ENCODE assay signal across 26 cellular contexts in the genomic region with DNA sequence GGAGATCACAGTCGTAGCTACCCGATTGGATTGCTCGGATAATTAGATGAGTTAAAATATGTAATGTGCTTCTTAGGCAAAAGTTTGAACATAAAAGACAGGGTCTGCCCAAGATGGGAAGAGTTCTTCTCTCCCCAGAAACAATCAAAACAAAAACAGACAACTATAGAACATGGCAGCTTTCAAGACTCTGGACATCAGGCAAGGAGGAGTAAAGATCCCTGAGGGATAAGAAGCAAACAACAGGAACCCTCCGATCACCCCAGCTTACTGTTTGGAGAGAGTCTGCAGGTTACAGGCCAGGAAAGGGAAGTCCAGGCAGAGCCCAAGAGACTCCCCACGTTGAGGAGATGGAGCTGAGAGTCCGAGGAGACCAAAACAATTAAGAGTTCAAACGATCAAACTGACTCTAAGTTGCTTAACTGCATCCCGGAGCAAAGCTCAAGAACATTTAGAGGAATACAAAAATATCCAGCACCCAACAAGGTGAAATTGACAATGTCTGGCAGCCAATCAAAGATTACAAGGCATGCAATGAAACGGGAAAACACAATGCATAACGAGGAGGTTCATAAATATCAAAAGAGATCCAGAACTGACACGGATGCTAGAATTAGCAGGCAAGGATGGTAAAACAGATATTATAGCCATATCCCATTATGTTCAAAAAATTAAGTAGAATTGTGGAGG.
"Had no signal": no experiment of that assay in that cellular context is flagged by ENCODE, and none has a peak within 500 bp of the region (broad histone marks: within the 10 kb centered on the region; RNA-seq: fewer than 3 reads in every experiment).

No MANE protein-coding gene starts in this region.

- H3K36me3 Mint-ChIP-seq: activated CD4-positive, alpha-beta memory T cell treated with anti-CD3 and anti-CD28 coated beads for 36 hours; activated naive CD8-positive, alpha-beta T cell; T-cell had no signal

- H3K36me3 ChIP-seq: brain microvascular endothelial cell had no signal

- H3K4me3 Mint-ChIP-seq: activated CD4-positive, alpha-beta memory T cell treated with anti-CD3 and anti-CD28 coated beads for 36 hours; activated CD4-positive, alpha-beta T cell treated with anti-CD3 and anti-CD28 coated beads, Interleukin-2, amount 10 ng/mL, durations not matched to agents 7 days and 5 days; activated naive CD4-positive, alpha-beta T cell treated with anti-CD3 and anti-CD28 coated beads for 36 hours; activated naive CD8-positive, alpha-beta T cell; activated T-cell treated with anti-CD3 and anti-CD28 coated beads, Interleukin-2, amount 50 U/mL, for 4 hours; T-cell had no signal

- ATAC-seq: activated T-cell treated with anti-CD3 and anti-CD28 coated beads, Interleukin-2, amount 50 U/mL, for 4 hours; Panc1; Right ventricle myocardium inferior; T-cell had no signal

- DNase-seq: activated CD4-positive, alpha-beta memory T cell treated with anti-CD3 and anti-CD28 coated beads for 36 hours; activated CD4-positive, alpha-beta T cell treated with anti-CD3 and anti-CD28 coated beads, Interleukin-2, amount 10 ng/mL, durations not matched to agents 7 days and 5 days; activated CD4-positive, CD25-positive, alpha-beta regulatory T cell; activated CD8-positive, alpha-beta memory T cell treated with anti-CD3 and anti-CD28 coated beads for 24 hours; activated gamma-delta T cell; activated naive CD4-positive, alpha-beta T cell treated with anti-CD3 and anti-CD28 coated beads for 36 hours; activated T-cell treated with anti-CD3 and anti-CD28 coated beads, Interleukin-2, amount 50 U/mL, for 4 hours; brain microvascular endothelial cell; cerebellar nuclear complex; Karpas-422; MM.1S; NCI-H1105; NCI-H1436; NCI-H1694 treated with DMSO at 0.1 percent for 48 hours; NCI-H2081 treated with DMSO at 0.1 percent for 48 hours; NCI-H446 treated with DMSO at 0.1 percent for 48 hours; NCI-H524 treated with DMSO at 0.1 percent for 48 hours; NCI-H82; OCI-M1; RPMI8226; T-cell had no signal

- H3K9me3 Mint-ChIP-seq: activated CD4-positive, alpha-beta memory T cell treated with anti-CD3 and anti-CD28 coated beads for 36 hours; activated CD4-positive, alpha-beta T cell treated with anti-CD3 and anti-CD28 coated beads, Interleukin-2, amount 10 ng/mL, durations not matched to agents 7 days and 5 days; activated naive CD4-positive, alpha-beta T cell treated with anti-CD3 and anti-CD28 coated beads for 36 hours; activated T-cell treated with anti-CD3 and anti-CD28 coated beads, Interleukin-2, amount 50 U/mL, for 4 hours; T-cell had no signal

- H3K27me3 ChIP-seq: brain microvascular endothelial cell had no signal

- H3K27me3 Mint-ChIP-seq: activated CD4-positive, alpha-beta memory T cell treated with anti-CD3 and anti-CD28 coated beads for 36 hours; activated CD4-positive, alpha-beta T cell treated with anti-CD3 and anti-CD28 coated beads, Interleukin-2, amount 10 ng/mL, durations not matched to agents 7 days and 5 days had no signal

- H3K27ac ChIP-seq: brain microvascular endothelial cell, SK-N-MC, VCaP had no signal

- H3K27ac Mint-ChIP-seq: activated CD4-positive, alpha-beta memory T cell treated with anti-CD3 and anti-CD28 coated beads for 36 hours; activated CD4-positive, alpha-beta T cell treated with anti-CD3 and anti-CD28 coated beads, Interleukin-2, amount 10 ng/mL, durations not matched to agents 7 days and 5 days; activated naive CD4-positive, alpha-beta T cell treated with anti-CD3 and anti-CD28 coated beads for 36 hours; activated naive CD8-positive, alpha-beta T cell; T-cell had no signal

- H3K4me3 ChIP-seq: SK-N-MC had no signal
